8 cellular contexts compared by ENCODE assay signal in the genomic region with DNA sequence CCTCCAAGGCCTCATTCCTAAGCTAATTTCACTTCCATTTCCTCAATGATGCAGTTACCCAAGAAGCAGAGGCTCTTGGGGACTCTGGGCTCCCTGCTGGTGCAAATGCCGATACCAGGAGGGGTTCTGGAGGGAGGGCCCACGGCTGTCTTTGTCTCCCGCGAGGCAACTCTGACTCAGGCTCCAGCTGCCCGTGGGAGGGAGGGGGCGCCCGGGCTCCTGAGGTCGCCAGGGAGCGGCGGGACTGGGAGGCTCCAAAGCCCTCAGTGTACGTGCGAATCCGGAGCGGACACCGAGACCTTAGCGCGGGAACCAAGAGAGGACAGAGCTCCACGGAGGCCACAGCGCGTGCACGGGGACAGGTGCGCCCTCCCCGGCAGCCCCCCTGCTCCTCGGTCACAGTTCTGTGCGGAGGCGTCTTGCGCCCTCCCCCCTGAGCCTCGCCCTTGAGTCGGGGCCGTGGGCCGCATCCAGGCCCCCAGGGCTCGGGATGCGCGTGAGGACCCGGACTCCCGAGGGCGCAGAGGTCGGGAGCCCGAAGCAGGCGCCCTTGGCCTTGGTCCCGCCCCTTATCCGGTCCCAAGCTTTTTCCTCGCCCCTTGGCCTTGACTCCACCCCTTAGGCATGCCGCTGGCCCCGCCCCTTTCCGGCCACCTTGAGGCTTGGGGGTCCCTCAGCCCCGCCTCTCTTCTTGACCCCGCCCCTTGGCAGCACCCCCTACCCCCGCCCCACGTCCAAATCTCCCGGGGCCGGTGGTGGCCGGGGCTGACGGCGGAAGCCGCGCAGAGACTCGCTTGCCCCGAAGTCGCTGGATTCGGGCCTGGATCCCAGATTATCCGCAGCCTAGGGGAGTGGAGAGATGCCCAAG. TPM values are rescaled to one million over a fixed set of nuclear protein-coding genes. Genes with fewer than 3 reads are reported as not detected.
DNase-seq lines count a peak whose midpoint lies in the region; ATAC-seq and TF ChIP-seq lines count a peak whose summit lies in the region.

No MANE protein-coding gene starts in this region.

- H3K36me3 Mint-ChIP-seq in activated naive CD8-positive, alpha-beta T cell treated with anti-CD3 and anti-CD28 coated beads for 36 hours, result no peaks in the 10 kb centered on the region

- no peak overlapping the region for H3K4me3 ChIP-seq in NB4 (ENCODE audit: low read depth, low read length)
- H3K4me3 ChIP-seq in skeletal muscle tissue (ENCODE audit: low read length in 3 of 3), result peak overlapping the region; percentile 44 to 68 (median 51)

- DNase-seq in G401 (ENCODE audit: low spot score) (peak; percentile 68), NB4 (ENCODE audit: low read depth) (peak; percentile 78), iPS DF 4.7 (ENCODE audit: extremely low read depth, low spot score) (peak; percentile 64), kidney glomerular epithelial cell (lab: John Stamatoyannopoulos, UW) (no peak), COR-L47 (lab: John Stamatoyannopoulos, UW) (no peak)
- peak; percentile 49 for DNase-seq in activated naive CD8-positive, alpha-beta T cell treated with anti-CD3 and anti-CD28 coated beads for 36 hours

- no peak for TF ChIP-seq POLR2A in NB4 (IDR thresholded peaks at IDR 0.05; ENCODE audit: extremely low read depth, insufficient read length)

- H3K9me3 Mint-ChIP-seq in activated naive CD8-positive, alpha-beta T cell treated with anti-CD3 and anti-CD28 coated beads for 36 hours, result no peaks in the 10 kb centered on the region

- H3K4me3 Mint-ChIP-seq in activated naive CD8-positive, alpha-beta T cell treated with anti-CD3 and anti-CD28 coated beads for 36 hours, result peak overlapping the region; percentile 65

- peaks cover 26% of the 10 kb centered on the region for H3K4me1 Mint-ChIP-seq in activated naive CD8-positive, alpha-beta T cell treated with anti-CD3 and anti-CD28 coated beads for 36 hours

- H3K27me3 ChIP-seq in skeletal muscle tissue (ENCODE audit: control insufficient read depth in 3 of 3, insufficient read depth in 3 of 3, low read length in 3 of 3), result peaks cover 33 to 41% (median 34%) of the 10 kb centered on the region in 3 donors

- peak; percentile 30 for ATAC-seq in GM21526 (IDR thresholded peaks at IDR 0.05; ENCODE audit: low FRiP score, unreplicated experiment)

- in situ Hi-C loops in G401 (cut with HindIII; ENCODE audit: low sequenced_read_pairs), result no loop called here

- no peaks in the 10 kb centered on the region for H3K36me3 ChIP-seq in skeletal muscle tissue (ENCODE audit: control insufficient read depth in 3 of 3, insufficient read depth in 3 of 3, low read length in 3 of 3)

- peaks cover 17 to 25% (median 23%) of the 10 kb centered on the region in 3 donors for H3K4me1 ChIP-seq in skeletal muscle tissue (ENCODE audit: control insufficient read depth in 3 of 3, insufficient read depth in 3 of 3, low read length in 3 of 3)

- peaks cover 26% of the 10 kb centered on the region for H3K27me3 Mint-ChIP-seq in activated naive CD8-positive, alpha-beta T cell treated with anti-CD3 and anti-CD28 coated beads for 36 hours

- H3K9me3 ChIP-seq in skeletal muscle tissue (ENCODE audit: control insufficient read depth in 3 of 3, low read length in 3 of 3), result no peaks in the 10 kb centered on the region

- H3K27ac Mint-ChIP-seq in activated naive CD8-positive, alpha-beta T cell treated with anti-CD3 and anti-CD28 coated beads for 36 hours, result peak overlapping the region; percentile 20

- TF ChIP-seq CTCF in NB4 (IDR thresholded peaks at IDR 0.05; ENCODE audit: low read depth, low read length), result no peak

- H3K9ac ChIP-seq in skeletal muscle tissue (ENCODE audit: low read depth in 1 of 3, low read length in 3 of 3), result peak overlapping the region in 2 of 3 donors; percentile 50 to 57

- no peak overlapping the region for H3K27ac ChIP-seq in skeletal muscle tissue (ENCODE audit: low read depth, low read length)

RNA-seq across cellular contexts. Expression of gene SHISA8, which starts 4.7 kb away (rescaled TPM):
- total RNA-seq in G401 (2014; rRNA removed; shearing (Covaris generic)), result 0.78 and 5.5 TPM in 2 replicates
- total RNA-seq in activated naive CD8-positive, alpha-beta T cell treated with anti-CD3 and anti-CD28 coated beads for 36 hours, result under 1 TPM; 0.56 to 0.68 TPM
- total RNA-seq in skeletal muscle tissue, result 1.0 TPM

RNA-seq across cellular contexts. Expression of gene TNFRSF13C, which starts 7.0 kb away (rescaled TPM):
- 0.03 and 0.12 TPM in 2 replicates for total RNA-seq in G401 (2014; rRNA removed; shearing (Covaris generic))
- 1 to 10 TPM; 2.2 to 2.3 TPM for total RNA-seq in activated naive CD8-positive, alpha-beta T cell treated with anti-CD3 and anti-CD28 coated beads for 36 hours
- under 0.01 TPM for total RNA-seq in skeletal muscle tissue

RNA-seq across cellular contexts. Expression of gene CENPM, which starts 27.4 kb away (rescaled TPM):
- total RNA-seq in G401 (2014; rRNA removed; shearing (Covaris generic)), result 89.5 and 91.5 TPM in 2 replicates
- total RNA-seq in activated naive CD8-positive, alpha-beta T cell treated with anti-CD3 and anti-CD28 coated beads for 36 hours, result 10 to 100 TPM; 70.5 to 76.5 TPM
- total RNA-seq in skeletal muscle tissue, result 5.7 TPM

RNA-seq across cellular contexts. Expression of gene SEPTIN3, which starts 49.7 kb away (rescaled TPM):
- 1.2 and 2.4 TPM in 2 replicates for total RNA-seq in G401 (2014; rRNA removed; shearing (Covaris generic))
- total RNA-seq in activated naive CD8-positive, alpha-beta T cell treated with anti-CD3 and anti-CD28 coated beads for 36 hours, result under 1 TPM; 0.27 to 0.38 TPM
- 0.52 TPM for total RNA-seq in skeletal muscle tissue

Comparison
In these comparisons a context has a peak if more than half of its experiments do, and no peak if none do; other contexts are left out.
1. DNase-seq: peak in G401 (single experiment), NB4 (single experiment), activated naive CD8-positive, alpha-beta T cell treated with anti-CD3 and anti-CD28 coated beads for 36 hours (single experiment) and iPS DF 4.7 (single experiment); none in kidney glomerular epithelial cell (single experiment) and COR-L47 (single experiment).
2. RNA of gene CENPM, which starts 27.4 kb away (total RNA-seq): 89.5 to 91.5 TPM in G401 and 70.5 to 76.5 TPM in activated naive CD8-positive, alpha-beta T cell treated with anti-CD3 and anti-CD28 coated beads for 36 hours; 5.7 TPM in skeletal muscle tissue (single experiment); every median in the first group is over 10 times any median in the second.